ENCODE assay signal across 2 cellular contexts in genomic region chr2:120239488-120240287, GRCh38.
TF ChIP-seq lines count a peak whose summit lies in the region.

No MANE protein-coding gene starts in this region.

TF ChIP-seq in HCT116, 20 proteins besides CTCF, POLR2A, EP300 and RAD21:
- TF ChIP-seq POLR2AphosphoS5 (IDR thresholded peaks at IDR 0.05; ENCODE audit: low read depth, low read length) (peak; percentile 14; the same call in 1 of the 2 replicates), EZH2phosphoT487 (IDR thresholded peaks at IDR 0.05; ENCODE audit: borderline replicate concordance) (no peak), SRF (IDR thresholded peaks at IDR 0.05; ENCODE audit: low read depth) (no peak), JUND (IDR thresholded peaks at IDR 0.05) (no peak), ZFX (IDR thresholded peaks at IDR 0.05) (no peak), FOSL1 (IDR thresholded peaks at IDR 0.05; ENCODE audit: low read depth) (no peak)
TF ChIP-seq in HCT116: peak in this region for 1.

TF ChIP-seq in K562, 482 proteins besides CTCF, POLR2A, EP300 and RAD21:
- TF ChIP-seq MAFG (tag; conservative IDR thresholded peaks at IDR 0.05) (no peak), ADNP (tag; IDR thresholded peaks at IDR 0.05) (peak; percentile 59; the same call in 1 of the 2 replicates), HNRNPL (IDR thresholded peaks at IDR 0.05; ENCODE audit: low read depth, low read length) (no peak), MYNN (IDR thresholded peaks at IDR 0.05) (no peak), MYNN (CRISPR knock-in tag; IDR thresholded peaks at IDR 0.05) (no peak), BRD9 (IDR thresholded peaks at IDR 0.05; ENCODE audit: low read depth, partially characterized antibody) (peak; percentile 37), KDM1A (IDR thresholded peaks at IDR 0.05) (peak; percentile 12 to 71; a peak in 3 of 4 replicates), ZNF778 (CRISPR knock-in tag; IDR thresholded peaks at IDR 0.05) (no peak), SMARCA5 (IDR thresholded peaks at IDR 0.05) (peak; percentile 39; the same call in 1 of the 2 replicates), ZFP36 (IDR thresholded peaks at IDR 0.05; ENCODE audit: low read depth, low read length, partially characterized antibody) (peak; percentile 78), BCOR (IDR thresholded peaks at IDR 0.05) (peak; percentile 87), RBM25 (IDR thresholded peaks at IDR 0.05; ENCODE audit: low read depth, low read length, severe bottlenecking) (peak; percentile 88), MAFF (IDR thresholded peaks at IDR 0.05; ENCODE audit: low read length) (no peak)
